12 cellular contexts compared by ENCODE assay signal in the genomic region with DNA sequence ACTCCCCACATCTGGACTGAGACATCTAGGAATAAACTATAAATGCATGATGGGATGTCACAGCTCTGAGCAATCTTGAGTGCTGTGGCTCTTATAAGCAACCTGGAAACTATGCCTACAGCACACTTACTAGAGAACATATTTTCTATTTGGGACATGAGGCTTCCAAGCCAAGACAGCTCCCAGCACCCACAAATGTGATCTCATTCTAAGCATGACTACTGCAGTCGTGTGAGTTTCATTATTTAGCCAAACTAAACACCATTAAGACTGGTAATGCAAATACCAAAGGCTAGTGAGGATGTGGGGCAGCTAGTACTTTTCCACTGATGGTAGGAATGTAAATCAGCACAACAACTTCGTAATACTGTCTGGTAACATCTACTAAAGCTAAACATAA.
DNase-seq lines count a peak whose midpoint lies in the region; ATAC-seq and TF ChIP-seq lines count a peak whose summit lies in the region.
"Had no signal": no experiment of that assay in that cellular context is flagged by ENCODE, and none has a peak within 500 bp of the region (broad histone marks: within the 10 kb centered on the region; RNA-seq: fewer than 3 reads in every experiment).

No MANE protein-coding gene starts in this region.

- H3K27ac ChIP-seq in rectal smooth muscle tissue (ENCODE audit: low read depth, low read length) = peak overlapping the region; percentile 15
- H3K27ac ChIP-seq: neutrophil had no signal

- DNase-seq in G401 (ENCODE audit: low spot score) (peak; percentile 11), RPMI7951 (ENCODE audit: low read depth) (peak; percentile 44), fibroblast of gingiva (ENCODE audit: low read depth) (peak; percentile 95), GM19238 (ENCODE audit: insufficient read length, low spot score) (no peak), GM20000 (ENCODE audit: low spot score) (no peak), NCI-H2196 treated with DMSO at 0.1 percent for 48 hours (lab: John Stamatoyannopoulos, UW; ENCODE audit: unreplicated experiment) (no peak)
- DNase-seq: activated T-cell treated with anti-CD3 and anti-CD28 coated beads, Interleukin-2, amount 50 U/mL, for 72 hours; NCI-H1092 treated with DMSO at 0.1 percent for 48 hours had no signal

- H3K36me3 ChIP-seq in rectal smooth muscle tissue (ENCODE audit: control insufficient read depth, insufficient read depth, low read length) = no peaks in the 10 kb centered on the region

- no peak overlapping the region for H3K9ac ChIP-seq in rectal smooth muscle tissue (ENCODE audit: low read length)

- H3K4me3 ChIP-seq in rectal smooth muscle tissue (ENCODE audit: low read length) = no peak overlapping the region
- H3K4me3 ChIP-seq: HAP-1 had no signal

- H3K27me3 ChIP-seq in rectal smooth muscle tissue (ENCODE audit: control insufficient read depth, insufficient read depth, low read length) = no peaks in the 10 kb centered on the region
- H3K27me3 ChIP-seq: neutrophil had no signal

- in situ Hi-C loops in G401 (cut with HindIII; ENCODE audit: low sequenced_read_pairs) = no loop called here

- no peak for TF ChIP-seq CTCF in GM20000 (IDR thresholded peaks at IDR 0.05; ENCODE audit: extremely low read depth, missing control alignments)

- ATAC-seq in HG02973 (IDR thresholded peaks at IDR 0.05; ENCODE audit: unreplicated experiment) = no peak
- ATAC-seq: activated T-cell treated with anti-CD3 and anti-CD28 coated beads, Interleukin-2, amount 50 U/mL, for 72 hours had no signal

- no peaks in the 10 kb centered on the region for H3K4me1 ChIP-seq in rectal smooth muscle tissue (ENCODE audit: control insufficient read depth, insufficient read depth, low read length)
- H3K4me1 ChIP-seq: HAP-1 had no signal

Comparison
In these comparisons a context has a peak if more than half of its experiments do, and no peak if none do; other contexts are left out.
1. DNase-seq: peak in G401 (single experiment), RPMI7951 (single experiment) and fibroblast of gingiva (single experiment); none in GM19238 (single experiment), GM20000 (single experiment) and NCI-H2196 treated with DMSO at 0.1 percent for 48 hours (single experiment).